In the genomic region with DNA sequence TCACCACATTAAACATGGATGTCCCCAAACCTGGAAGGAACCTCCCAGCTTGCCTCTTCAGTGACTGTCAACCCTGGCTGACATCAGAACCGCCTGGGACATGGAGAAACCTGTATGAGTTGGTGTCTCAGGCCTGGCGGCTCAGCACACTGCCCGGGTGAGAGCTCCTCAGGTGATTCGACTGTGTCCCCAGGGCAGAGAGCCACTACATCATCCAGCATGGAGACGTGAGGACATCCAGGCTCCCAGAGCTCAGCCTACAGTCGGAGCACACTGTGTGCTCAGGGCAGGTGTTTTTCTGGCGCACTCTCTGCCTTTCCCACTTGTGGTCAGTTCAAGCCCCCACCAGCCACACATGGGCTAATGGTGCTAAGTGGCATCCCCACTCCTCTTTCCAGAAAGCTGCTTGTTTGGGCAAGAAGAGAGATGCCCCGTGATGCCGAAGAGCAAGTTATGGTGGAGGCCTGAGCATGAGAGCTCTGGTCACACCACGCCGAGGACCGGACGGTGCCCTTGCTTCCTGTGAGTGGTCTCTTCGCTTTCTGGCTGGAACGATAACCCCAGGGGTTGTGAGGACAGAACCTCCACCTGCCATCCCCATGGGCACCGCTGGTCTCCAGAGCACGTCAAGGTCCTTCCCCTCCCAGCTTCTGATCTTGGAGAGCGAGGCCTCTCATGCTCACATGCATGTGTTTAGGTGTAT, we compare ENCODE assay signal across 1 cellular context.
TF ChIP-seq lines count a peak whose summit lies in the region.

No MANE protein-coding gene starts in this region.

TF ChIP-seq in HepG2, 621 proteins besides CTCF, POLR2A, EP300 and RAD21:
- no peak for TF ChIP-seq FIP1L1 (IDR thresholded peaks at IDR 0.05; ENCODE audit: borderline replicate concordance, insufficient read depth, low read depth, low read length)
- TF ChIP-seq, protein P1, sequence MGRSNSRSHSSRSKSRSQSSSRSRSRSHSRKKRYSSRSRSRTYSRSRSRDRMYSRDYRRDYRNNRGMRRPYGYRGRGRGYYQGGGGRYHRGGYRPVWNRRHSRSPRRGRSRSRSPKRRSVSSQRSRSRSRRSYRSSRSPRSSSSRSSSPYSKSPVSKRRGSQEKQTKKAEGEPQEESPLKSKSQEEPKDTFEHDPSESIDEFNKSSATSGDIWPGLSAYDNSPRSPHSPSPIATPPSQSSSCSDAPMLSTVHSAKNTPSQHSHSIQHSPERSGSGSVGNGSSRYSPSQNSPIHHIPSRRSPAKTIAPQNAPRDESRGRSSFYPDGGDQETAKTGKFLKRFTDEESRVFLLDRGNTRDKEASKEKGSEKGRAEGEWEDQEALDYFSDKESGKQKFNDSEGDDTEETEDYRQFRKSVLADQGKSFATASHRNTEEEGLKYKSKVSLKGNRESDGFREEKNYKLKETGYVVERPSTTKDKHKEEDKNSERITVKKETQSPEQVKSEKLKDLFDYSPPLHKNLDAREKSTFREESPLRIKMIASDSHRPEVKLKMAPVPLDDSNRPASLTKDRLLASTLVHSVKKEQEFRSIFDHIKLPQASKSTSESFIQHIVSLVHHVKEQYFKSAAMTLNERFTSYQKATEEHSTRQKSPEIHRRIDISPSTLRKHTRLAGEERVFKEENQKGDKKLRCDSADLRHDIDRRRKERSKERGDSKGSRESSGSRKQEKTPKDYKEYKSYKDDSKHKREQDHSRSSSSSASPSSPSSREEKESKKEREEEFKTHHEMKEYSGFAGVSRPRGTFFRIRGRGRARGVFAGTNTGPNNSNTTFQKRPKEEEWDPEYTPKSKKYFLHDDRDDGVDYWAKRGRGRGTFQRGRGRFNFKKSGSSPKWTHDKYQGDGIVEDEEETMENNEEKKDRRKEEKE (IDR thresholded peaks at IDR 0.05): no peak
- no peak for TF ChIP-seq MLLT10 (CRISPR knock-in tag; IDR thresholded peaks at IDR 0.05)
- TF ChIP-seq, protein P2, sequence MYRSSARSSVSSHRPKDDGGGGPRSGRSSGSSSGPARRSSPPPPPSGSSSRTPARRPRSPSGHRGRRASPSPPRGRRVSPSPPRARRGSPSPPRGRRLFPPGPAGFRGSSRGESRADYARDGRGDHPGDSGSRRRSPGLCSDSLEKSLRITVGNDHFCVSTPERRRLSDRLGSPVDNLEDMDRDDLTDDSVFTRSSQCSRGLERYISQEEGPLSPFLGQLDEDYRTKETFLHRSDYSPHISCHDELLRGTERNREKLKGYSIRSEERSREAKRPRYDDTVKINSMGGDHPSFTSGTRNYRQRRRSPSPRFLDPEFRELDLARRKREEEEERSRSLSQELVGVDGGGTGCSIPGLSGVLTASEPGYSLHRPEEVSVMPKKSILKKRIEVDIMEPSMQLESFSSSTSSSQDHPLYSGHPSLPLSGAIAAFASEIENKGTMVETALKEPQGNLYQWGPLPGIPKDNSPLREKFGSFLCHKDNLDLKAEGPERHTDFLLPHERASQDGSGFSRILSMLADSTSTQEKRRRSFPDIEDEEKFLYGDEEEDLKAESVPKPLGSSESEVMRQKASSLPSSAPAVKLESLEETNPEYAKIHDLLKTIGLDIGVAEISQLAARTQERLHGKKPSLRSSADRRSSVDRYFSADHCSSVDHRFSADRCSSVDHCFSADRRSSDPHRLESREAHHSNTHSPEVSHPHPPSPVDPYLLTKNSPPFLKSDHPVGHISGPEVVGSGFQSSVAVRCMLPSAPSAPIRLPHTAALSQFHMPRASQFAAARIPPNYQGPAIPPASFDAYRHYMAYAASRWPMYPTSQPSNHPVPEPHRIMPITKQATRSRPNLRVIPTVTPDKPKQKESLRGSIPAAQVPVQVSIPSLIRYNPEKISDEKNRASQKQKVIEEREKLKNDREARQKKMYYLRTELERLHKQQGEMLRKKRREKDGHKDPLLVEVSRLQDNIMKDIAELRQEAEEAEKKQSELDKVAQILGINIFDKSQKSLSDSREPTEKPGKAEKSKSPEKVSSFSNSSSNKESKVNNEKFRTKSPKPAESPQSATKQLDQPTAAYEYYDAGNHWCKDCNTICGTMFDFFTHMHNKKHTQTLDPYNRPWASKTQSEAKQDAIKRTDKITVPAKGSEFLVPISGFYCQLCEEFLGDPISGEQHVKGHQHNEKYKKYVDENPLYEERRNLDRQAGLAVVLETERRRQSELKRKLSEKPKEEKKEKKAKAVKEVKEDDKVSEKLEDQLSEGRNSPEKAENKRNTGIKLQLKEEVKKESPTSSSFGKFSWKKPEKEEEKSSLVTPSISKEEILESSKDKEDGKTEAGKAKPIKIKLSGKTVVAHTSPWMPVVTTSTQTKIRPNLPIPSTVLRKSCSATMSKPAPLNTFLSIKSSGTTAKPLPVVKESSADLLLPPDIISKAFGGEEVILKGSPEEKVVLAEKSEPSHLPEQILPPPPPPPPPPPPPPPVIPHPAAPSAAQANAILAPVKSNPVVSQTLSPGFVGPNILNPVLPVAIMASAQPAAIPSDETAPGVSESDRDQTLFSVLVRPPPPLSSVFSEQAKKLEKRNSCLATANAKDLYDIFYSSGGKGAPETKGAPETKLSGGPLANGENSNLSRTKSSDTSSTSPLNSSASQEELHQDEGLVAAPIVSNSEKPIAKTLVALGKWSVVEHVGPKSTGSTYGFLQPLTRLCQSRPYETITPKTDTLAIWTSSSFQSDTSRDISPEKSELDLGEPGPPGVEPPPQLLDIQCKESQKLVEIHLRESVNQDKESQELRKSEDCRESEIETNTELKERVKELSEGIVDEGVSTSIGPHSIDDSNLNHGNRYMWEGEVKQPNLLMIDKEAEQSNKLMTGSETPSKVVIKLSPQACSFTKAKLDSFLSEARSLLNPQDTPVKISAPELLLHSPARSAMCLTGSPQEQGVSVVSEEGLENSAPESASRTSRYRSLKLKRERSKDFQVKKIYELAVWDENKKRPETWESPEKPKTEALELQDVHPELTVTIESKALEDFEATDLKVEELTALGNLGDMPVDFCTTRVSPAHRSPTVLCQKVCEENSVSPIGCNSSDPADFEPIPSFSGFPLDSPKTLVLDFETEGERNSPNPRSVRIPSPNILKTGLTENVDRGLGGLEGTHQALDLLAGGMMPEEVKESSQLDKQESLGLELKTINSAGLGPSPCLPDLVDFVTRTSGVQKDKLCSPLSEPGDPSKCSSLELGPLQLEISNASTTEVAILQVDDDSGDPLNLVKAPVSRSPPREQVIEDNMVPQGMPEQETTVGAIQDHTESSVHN (CRISPR knock-in tag; IDR thresholded peaks at IDR 0.05): no peak
- TF ChIP-seq, protein P3, sequence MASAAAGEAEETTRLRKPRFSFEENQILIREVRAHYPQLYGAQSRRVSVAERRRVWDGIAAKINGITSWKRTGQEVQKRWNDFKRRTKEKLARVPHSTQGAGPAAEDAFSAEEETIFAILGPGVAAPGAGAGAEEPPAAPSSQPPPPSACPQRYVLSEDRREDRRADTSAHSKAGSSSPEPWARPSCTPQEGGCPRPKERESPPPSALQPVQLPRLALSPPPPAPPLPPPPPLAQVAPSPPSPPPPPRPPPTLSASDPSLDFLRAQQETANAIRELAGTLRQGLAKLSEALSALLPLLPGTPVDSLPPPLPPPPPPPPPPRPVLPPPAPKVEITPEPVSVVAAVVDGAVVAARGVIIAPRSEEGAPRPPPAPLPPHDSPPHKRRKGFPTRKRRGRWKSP (CRISPR knock-in tag; IDR thresholded peaks at IDR 0.05): no peak
- TF ChIP-seq SIX4 (CRISPR knock-in tag; IDR thresholded peaks at IDR 0.05): no peak
- TF ChIP-seq, protein P4, sequence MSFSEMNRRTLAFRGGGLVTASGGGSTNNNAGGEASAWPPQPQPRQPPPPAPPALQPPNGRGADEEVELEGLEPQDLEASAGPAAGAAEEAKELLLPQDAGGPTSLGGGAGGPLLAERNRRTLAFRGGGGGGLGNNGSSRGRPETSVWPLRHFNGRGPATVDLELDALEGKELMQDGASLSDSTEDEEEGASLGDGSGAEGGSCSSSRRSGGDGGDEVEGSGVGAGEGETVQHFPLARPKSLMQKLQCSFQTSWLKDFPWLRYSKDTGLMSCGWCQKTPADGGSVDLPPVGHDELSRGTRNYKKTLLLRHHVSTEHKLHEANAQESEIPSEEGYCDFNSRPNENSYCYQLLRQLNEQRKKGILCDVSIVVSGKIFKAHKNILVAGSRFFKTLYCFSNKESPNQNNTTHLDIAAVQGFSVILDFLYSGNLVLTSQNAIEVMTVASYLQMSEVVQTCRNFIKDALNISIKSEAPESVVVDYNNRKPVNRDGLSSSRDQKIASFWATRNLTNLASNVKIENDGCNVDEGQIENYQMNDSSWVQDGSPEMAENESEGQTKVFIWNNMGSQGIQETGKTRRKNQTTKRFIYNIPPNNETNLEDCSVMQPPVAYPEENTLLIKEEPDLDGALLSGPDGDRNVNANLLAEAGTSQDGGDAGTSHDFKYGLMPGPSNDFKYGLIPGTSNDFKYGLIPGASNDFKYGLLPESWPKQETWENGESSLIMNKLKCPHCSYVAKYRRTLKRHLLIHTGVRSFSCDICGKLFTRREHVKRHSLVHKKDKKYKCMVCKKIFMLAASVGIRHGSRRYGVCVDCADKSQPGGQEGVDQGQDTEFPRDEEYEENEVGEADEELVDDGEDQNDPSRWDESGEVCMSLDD (CRISPR knock-in tag; IDR thresholded peaks at IDR 0.05; ENCODE audit: borderline replicate concordance): no peak
- no peak for TF ChIP-seq GPN1 (CRISPR knock-in tag; IDR thresholded peaks at IDR 0.05; ENCODE audit: borderline replicate concordance)
- TF ChIP-seq ELF4 (CRISPR knock-in tag; IDR thresholded peaks at IDR 0.05; ENCODE audit: borderline replicate concordance): no peak
